Comparison of ENCODE assay signal across 13 cellular contexts in genomic region chr5:132629230-132629944, GRCh38. TPM values are rescaled to one million over a fixed set of nuclear protein-coding genes. Genes with fewer than 3 reads are reported as not detected.
DNase-seq lines count a peak whose midpoint lies in the region; ATAC-seq lines count a peak whose summit lies in the region.
"Had no signal": no experiment of that assay in that cellular context is flagged by ENCODE, and none has a peak within 500 bp of the region (broad histone marks: within the 10 kb centered on the region; RNA-seq: fewer than 3 reads in every experiment).

No MANE protein-coding gene starts in this region.

- ATAC-seq in activated CD8-positive, alpha-beta memory T cell treated with anti-CD3 and anti-CD28 coated beads, Interleukin-2, amount 10 ng/mL, durations not matched to agents 7 days and 5 days, result peak; percentile 72
- peak; percentile 83 for ATAC-seq in GM21576 (IDR thresholded peaks at IDR 0.05; ENCODE audit: unreplicated experiment)
- peak; percentile 82 for ATAC-seq in HG03460 (IDR thresholded peaks at IDR 0.05; ENCODE audit: unreplicated experiment)
- peak; percentile 65 for ATAC-seq in stimulated activated effector memory CD8-positive, alpha-beta T cell treated with anti-CD3 and anti-CD28 coated beads, Interleukin-12 subunit alpha, Interleukin-12 subunit beta, amount 100 ng/mL, for 72 hours
- ATAC-seq: heart right ventricle had no signal

- H3K27me3 Mint-ChIP-seq in activated CD8-positive, alpha-beta memory T cell treated with anti-CD3 and anti-CD28 coated beads, Interleukin-2, amount 10 ng/mL, durations not matched to agents 7 days and 5 days, result no peaks in the 10 kb centered on the region
- H3K27me3 Mint-ChIP-seq: dendritic cell treated with granulocyte-macrophage colony-stimulating factor and Interleukin-4, amounts not matched to agents 40 ng/mL and 50 ng/mL, for 4 days had no signal

- peak overlapping the region; percentile 92 for H3K27ac Mint-ChIP-seq in activated CD8-positive, alpha-beta memory T cell treated with anti-CD3 and anti-CD28 coated beads, Interleukin-2, amount 10 ng/mL, durations not matched to agents 7 days and 5 days
- peak overlapping the region; percentile 74 for H3K27ac Mint-ChIP-seq in stimulated activated effector memory CD8-positive, alpha-beta T cell treated with anti-CD3 and anti-CD28 coated beads, Interleukin-12 subunit alpha, Interleukin-12 subunit beta, amount 100 ng/mL, for 72 hours
- H3K27ac Mint-ChIP-seq: dendritic cell treated with granulocyte-macrophage colony-stimulating factor and Interleukin-4, amounts not matched to agents 40 ng/mL and 50 ng/mL, for 4 days had no signal

- H3K36me3 Mint-ChIP-seq in activated CD8-positive, alpha-beta memory T cell treated with anti-CD3 and anti-CD28 coated beads, Interleukin-2, amount 10 ng/mL, durations not matched to agents 7 days and 5 days, result peaks cover 60% of the 10 kb centered on the region
- peaks cover 64% of the 10 kb centered on the region for H3K36me3 Mint-ChIP-seq in stimulated activated effector memory CD8-positive, alpha-beta T cell treated with anti-CD3 and anti-CD28 coated beads, Interleukin-12 subunit alpha, Interleukin-12 subunit beta, amount 100 ng/mL, for 72 hours

- no peak for DNase-seq in activated CD8-positive, alpha-beta memory T cell treated with anti-CD3 and anti-CD28 coated beads, Interleukin-2, amount 10 ng/mL, durations not matched to agents 7 days and 5 days
- no peak for DNase-seq in activated CD8-positive, alpha-beta memory T cell treated with anti-CD3 and anti-CD28 coated beads, Interleukin-2, amount 50 U/mL, for 48 hours
- no peak for DNase-seq in stimulated activated effector memory CD8-positive, alpha-beta T cell treated with anti-CD3 and anti-CD28 coated beads, Interleukin-12 subunit alpha, Interleukin-12 subunit beta, amount 100 ng/mL, for 72 hours (ENCODE audit: low spot score in 2 of 2)
- DNase-seq in iPS-NIHi7 (ENCODE audit: extremely low spot score), result no peak
- DNase-seq in NCI-H187 (lab: John Stamatoyannopoulos, UW), result no peak
- DNase-seq in NCI-H2081 (lab: John Stamatoyannopoulos, UW), result no peak
- DNase-seq: ACHN, heart right ventricle, NCI-H2081 treated with DMSO at 0.1 percent for 48 hours had no signal

- H3K9me3 Mint-ChIP-seq in activated CD8-positive, alpha-beta memory T cell treated with anti-CD3 and anti-CD28 coated beads, Interleukin-2, amount 10 ng/mL, durations not matched to agents 7 days and 5 days (ENCODE audit: low read depth), result no peaks in the 10 kb centered on the region
- H3K9me3 Mint-ChIP-seq in stimulated activated effector memory CD8-positive, alpha-beta T cell treated with anti-CD3 and anti-CD28 coated beads, Interleukin-12 subunit alpha, Interleukin-12 subunit beta, amount 100 ng/mL, for 72 hours, result no peaks in the 10 kb centered on the region
- H3K9me3 Mint-ChIP-seq: dendritic cell treated with granulocyte-macrophage colony-stimulating factor and Interleukin-4, amounts not matched to agents 40 ng/mL and 50 ng/mL, for 4 days had no signal

- CTCF ChIA-PET in activated CD8-positive, alpha-beta memory T cell treated with anti-CD3 and anti-CD28 coated beads, Interleukin-2, amount 10 ng/mL, durations not matched to agents 7 days and 5 days (lab: Charles Lee), result interaction anchor here (0.9 to 2.8 kb wide), 7 partner anchors 10 to 200 kb away, joined by 3 to 10 read pairs (median 6); no protein-coding TSS in a partner anchor

- peaks cover 51% of the 10 kb centered on the region for H3K4me1 Mint-ChIP-seq in activated CD8-positive, alpha-beta memory T cell treated with anti-CD3 and anti-CD28 coated beads, Interleukin-2, amount 10 ng/mL, durations not matched to agents 7 days and 5 days
- peaks cover 30% of the 10 kb centered on the region for H3K4me1 Mint-ChIP-seq in stimulated activated effector memory CD8-positive, alpha-beta T cell treated with anti-CD3 and anti-CD28 coated beads, Interleukin-12 subunit alpha, Interleukin-12 subunit beta, amount 100 ng/mL, for 72 hours

- H3K4me3 Mint-ChIP-seq in activated CD8-positive, alpha-beta memory T cell treated with anti-CD3 and anti-CD28 coated beads, Interleukin-2, amount 10 ng/mL, durations not matched to agents 7 days and 5 days, result peak overlapping the region; percentile 22
- H3K4me3 Mint-ChIP-seq in stimulated activated effector memory CD8-positive, alpha-beta T cell treated with anti-CD3 and anti-CD28 coated beads, Interleukin-12 subunit alpha, Interleukin-12 subunit beta, amount 100 ng/mL, for 72 hours, result peak overlapping the region; percentile 17
- H3K4me3 Mint-ChIP-seq: dendritic cell treated with granulocyte-macrophage colony-stimulating factor and Interleukin-4, amounts not matched to agents 40 ng/mL and 50 ng/mL, for 4 days had no signal

RNA-seq across cellular contexts. Expression of gene IL13, which starts 28.6 kb away (rescaled TPM):
- total RNA-seq in activated CD8-positive, alpha-beta memory T cell treated with anti-CD3 and anti-CD28 coated beads, Interleukin-2, amount 10 ng/mL, durations not matched to agents 7 days and 5 days, result 100 to 1,000 TPM in 1 of 2 experiments, 1 to 10 TPM in 1; 4.8 to 119 TPM
- total RNA-seq: H4 had no signal

RNA-seq across cellular contexts. Expression of gene IL4, which starts 44.4 kb away (rescaled TPM):
- 1 to 10 TPM in 1 of 2 experiments, under 1 TPM in 1; 0.53 to 2.5 TPM for total RNA-seq in activated CD8-positive, alpha-beta memory T cell treated with anti-CD3 and anti-CD28 coated beads, Interleukin-2, amount 10 ng/mL, durations not matched to agents 7 days and 5 days
- total RNA-seq: H4, heart right ventricle had no signal
